ENCODE assay signal across 12 cellular contexts in the genomic region with DNA sequence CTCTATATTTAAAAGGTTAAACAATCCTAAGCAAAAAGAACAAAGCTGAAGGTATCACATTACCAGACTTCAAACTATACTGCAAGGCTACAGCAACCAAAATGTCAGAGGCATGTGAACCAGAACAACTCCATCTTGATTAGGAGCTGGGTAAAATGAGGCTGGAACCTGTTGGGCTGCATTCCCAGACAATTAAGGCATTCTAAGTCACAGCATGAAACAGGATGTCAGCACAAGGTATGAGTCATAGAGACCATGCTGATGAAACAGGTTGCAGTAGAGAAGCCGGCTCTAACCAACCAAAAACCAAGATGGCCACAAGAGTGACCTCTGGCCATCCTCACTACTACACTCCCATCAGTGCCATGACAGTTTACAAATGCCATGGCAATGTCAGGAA.
DNase-seq lines count a peak whose midpoint lies in the region; ATAC-seq and TF ChIP-seq lines count a peak whose summit lies in the region.
"Had no signal": no experiment of that assay in that cellular context is flagged by ENCODE, and none has a peak within 500 bp of the region (broad histone marks: within the 10 kb centered on the region; RNA-seq: fewer than 3 reads in every experiment).

No MANE protein-coding gene starts in this region.

- peak; percentile 12 for DNase-seq in NCI-H146 (lab: John Stamatoyannopoulos, UW)
- DNase-seq in NCI-H146 treated with DMSO at 0.1 percent for 48 hours (lab: John Stamatoyannopoulos, UW; ENCODE audit: unreplicated experiment): no peak
- peak; percentile 64 for DNase-seq in NCI-H748 (lab: John Stamatoyannopoulos, UW; ENCODE audit: unreplicated experiment)
- DNase-seq in endodermal cell: peak; percentile 82
- peak; percentile 96 for DNase-seq in renal cortical epithelial cell (ENCODE audit: low read depth)
- DNase-seq in naive thymus-derived CD4-positive, alpha-beta T cell: no peak
- no peak for DNase-seq in HFFc6
- DNase-seq: activated naive CD8-positive, alpha-beta T cell treated with anti-CD3 and anti-CD28 coated beads for 36 hours; GF-D8; NCI-H2081 had no signal

- POLR2A ChIA-PET in naive thymus-derived CD4-positive, alpha-beta T cell (lab: Charles Lee): no interaction called here

- no peaks in the 10 kb centered on the region for H3K36me3 ChIP-seq in endodermal cell (ENCODE audit: control insufficient read depth, insufficient read depth, low read length)
- no peaks in the 10 kb centered on the region for H3K36me3 ChIP-seq in naive thymus-derived CD4-positive, alpha-beta T cell (ENCODE audit: control insufficient read depth in 2 of 3, insufficient read depth in 3 of 3, low read length in 3 of 3)

- no peak for TF ChIP-seq CTCF in endodermal cell (conservative IDR thresholded peaks at IDR 0.05)
- no peak for TF ChIP-seq CTCF in HFFc6 (IDR thresholded peaks at IDR 0.05)

- no peak overlapping the region for H3K4me3 ChIP-seq in endodermal cell (ENCODE audit: low read length)
- no peak overlapping the region for H3K4me3 ChIP-seq in naive thymus-derived CD4-positive, alpha-beta T cell (ENCODE audit: low read length)

- no peaks in the 10 kb centered on the region for H3K9me3 ChIP-seq in endodermal cell (ENCODE audit: control insufficient read depth, low read length)
- no peaks in the 10 kb centered on the region for H3K9me3 ChIP-seq in naive thymus-derived CD4-positive, alpha-beta T cell (ENCODE audit: control insufficient read depth in 2 of 3, low read length in 3 of 3)

- H3K27me3 ChIP-seq in endodermal cell (ENCODE audit: control insufficient read depth, insufficient read depth, low read length, poor library complexity, severe bottlenecking): no peaks in the 10 kb centered on the region
- no peaks in the 10 kb centered on the region for H3K27me3 ChIP-seq in naive thymus-derived CD4-positive, alpha-beta T cell (ENCODE audit: control insufficient read depth in 2 of 2, insufficient read depth in 2 of 2, low read length in 2 of 2)

- no peak for ATAC-seq in HG02623 (IDR thresholded peaks at IDR 0.05; ENCODE audit: unreplicated experiment)
- no peak for ATAC-seq in naive thymus-derived CD4-positive, alpha-beta T cell

- peak overlapping the region; percentile 90 for H3K27ac Mint-ChIP-seq in endodermal cell
- no peak overlapping the region for H3K27ac Mint-ChIP-seq in naive thymus-derived CD4-positive, alpha-beta T cell
- H3K27ac Mint-ChIP-seq in HFFc6: no peak overlapping the region
- H3K27ac Mint-ChIP-seq: activated naive CD8-positive, alpha-beta T cell treated with anti-CD3 and anti-CD28 coated beads for 36 hours had no signal

- no peak overlapping the region for H3K27ac ChIP-seq in endodermal cell (ENCODE audit: low read depth, low read length)
- H3K27ac ChIP-seq in naive thymus-derived CD4-positive, alpha-beta T cell (ENCODE audit: low read depth, low read length): no peak overlapping the region

- H3K27me3 Mint-ChIP-seq in endodermal cell (ENCODE audit: insufficient read depth) (no peaks in the 10 kb centered on the region), HFFc6 (ENCODE audit: insufficient read depth) (no peaks in the 10 kb centered on the region; the same call in 1 of the 2 replicates)
- H3K27me3 Mint-ChIP-seq in naive thymus-derived CD4-positive, alpha-beta T cell: peaks cover 0 to 5% (median 0%) of the 10 kb centered on the region in 5 donors
- H3K27me3 Mint-ChIP-seq: activated naive CD8-positive, alpha-beta T cell treated with anti-CD3 and anti-CD28 coated beads for 36 hours had no signal

- no peaks in the 10 kb centered on the region for H3K36me3 Mint-ChIP-seq in endodermal cell (ENCODE audit: low read depth)
- no peaks in the 10 kb centered on the region for H3K36me3 Mint-ChIP-seq in naive thymus-derived CD4-positive, alpha-beta T cell
- H3K36me3 Mint-ChIP-seq in HFFc6 (ENCODE audit: low read depth): no peaks in the 10 kb centered on the region
- H3K36me3 Mint-ChIP-seq: activated naive CD8-positive, alpha-beta T cell treated with anti-CD3 and anti-CD28 coated beads for 36 hours had no signal

- intact Hi-C loops in naive thymus-derived CD4-positive, alpha-beta T cell (cut with micrococcal nuclease): no loop called here

- CTCF ChIA-PET in naive thymus-derived CD4-positive, alpha-beta T cell (lab: Charles Lee): no interaction called here

- H3K4me1 ChIP-seq in endodermal cell (ENCODE audit: control insufficient read depth, insufficient read depth, low read length): peaks cover 7% of the 10 kb centered on the region
- H3K4me1 ChIP-seq in naive thymus-derived CD4-positive, alpha-beta T cell (ENCODE audit: control insufficient read depth in 2 of 2, insufficient read depth in 2 of 2, low read length in 2 of 2): no peaks in the 10 kb centered on the region

- WGBS in endodermal cell (ENCODE audit: insufficient coverage in 1 of 2, insufficient read length in 1 of 2), 2 experiments: 91% methylated on average over 1 of the region's 1 CpG; no CpG with 5 or more reads in 1 of the 2 experiments

- H3K4me1 Mint-ChIP-seq in endodermal cell (peaks cover 19% of the 10 kb centered on the region), HFFc6 (ENCODE audit: low read depth) (no peaks in the 10 kb centered on the region)
- H3K4me1 Mint-ChIP-seq in naive thymus-derived CD4-positive, alpha-beta T cell: peaks cover 0 to 2% (median 0%) of the 10 kb centered on the region in 7 donors
- H3K4me1 Mint-ChIP-seq: activated naive CD8-positive, alpha-beta T cell treated with anti-CD3 and anti-CD28 coated beads for 36 hours; neural crest cell had no signal

- H3K9me3 Mint-ChIP-seq in endodermal cell (no peaks in the 10 kb centered on the region), HFFc6 (peaks cover 15% of the 10 kb centered on the region)
- peaks cover 0 to 12% (median 1%) of the 10 kb centered on the region in 11 donors for H3K9me3 Mint-ChIP-seq in naive thymus-derived CD4-positive, alpha-beta T cell
- H3K9me3 Mint-ChIP-seq: activated naive CD8-positive, alpha-beta T cell treated with anti-CD3 and anti-CD28 coated beads for 36 hours had no signal

- H3K4me3 Mint-ChIP-seq in endodermal cell (no peak overlapping the region), HFFc6 (no peak overlapping the region)
- no peak overlapping the region for H3K4me3 Mint-ChIP-seq in naive thymus-derived CD4-positive, alpha-beta T cell
- H3K4me3 Mint-ChIP-seq: activated naive CD8-positive, alpha-beta T cell treated with anti-CD3 and anti-CD28 coated beads for 36 hours; neural crest cell had no signal

- no peak overlapping the region for H3K9ac ChIP-seq in endodermal cell (ENCODE audit: extremely low read depth, low read length, poor library complexity, severe bottlenecking)

Comparison
In these comparisons a context has a peak if more than half of its experiments do, and no peak if none do; other contexts are left out.
1. DNase-seq: peak in NCI-H146 (single experiment), NCI-H748 (single experiment), endodermal cell (single experiment) and renal cortical epithelial cell (single experiment); none in NCI-H146 treated with DMSO at 0.1 percent for 48 hours (single experiment), naive thymus-derived CD4-positive, alpha-beta T cell (0 of 9) and HFFc6 (single experiment).